ENCODE assay signal across 33 cellular contexts in genomic region chr5:2172471-2172870, GRCh38.
"Had no signal": no experiment of that assay in that cellular context is flagged by ENCODE, and none has a peak within 500 bp of the region (broad histone marks: within the 10 kb centered on the region; RNA-seq: fewer than 3 reads in every experiment).

No MANE protein-coding gene starts in this region.

- H3K27ac ChIP-seq: Peyer's patch, VCaP had no signal

- H3K27me3 Mint-ChIP-seq: activated CD4-positive, alpha-beta memory T cell treated with anti-CD3 and anti-CD28 coated beads, Interleukin-2, amount 10 ng/mL, durations not matched to agents 7 days and 5 days; activated CD8-positive, alpha-beta memory T cell treated with anti-CD3 and anti-CD28 coated beads, Interleukin-2, amount 10 ng/mL, durations not matched to agents 7 days and 5 days had no signal

- H3K9me3 Mint-ChIP-seq: activated B cell treated with CpG ODN at 0.5 μM for 24 hours; activated CD4-positive, alpha-beta memory T cell treated with anti-CD3 and anti-CD28 coated beads, Interleukin-2, amount 10 ng/mL, durations not matched to agents 7 days and 5 days; activated naive CD4-positive, alpha-beta T cell treated with anti-CD3 and anti-CD28 coated beads, Interleukin-2, amount 10 ng/mL, durations not matched to agents 7 days and 5 days; activated naive CD8-positive, alpha-beta T cell treated with anti-CD3 and anti-CD28 coated beads, Interleukin-2, amount 50 U/mL, for 24 hours; brain had no signal

- H3K9me3 ChIP-seq: MG63, Peyer's patch had no signal

- H3K4me3 ChIP-seq: MG63, Peyer's patch had no signal

- H3K27me3 ChIP-seq: Peyer's patch had no signal

- H3K36me3 ChIP-seq: MG63, Peyer's patch had no signal

- ATAC-seq: activated CD8-positive, alpha-beta memory T cell treated with anti-CD3 and anti-CD28 coated beads, Interleukin-2, amount 10 ng/mL, durations not matched to agents 7 days and 5 days; activated naive CD8-positive, alpha-beta T cell treated with anti-CD3 and anti-CD28 coated beads, Interleukin-2, amount 50 U/mL, for 24 hours; PC-3 had no signal

- FAIRE-seq: bronchial epithelial cell had no signal

- H3K27ac Mint-ChIP-seq: activated B cell treated with CpG ODN at 0.5 μM for 24 hours; activated CD4-positive, alpha-beta memory T cell treated with anti-CD3 and anti-CD28 coated beads, Interleukin-2, amount 10 ng/mL, durations not matched to agents 7 days and 5 days; activated CD8-positive, alpha-beta memory T cell treated with anti-CD3 and anti-CD28 coated beads, Interleukin-2, amount 10 ng/mL, durations not matched to agents 7 days and 5 days; activated naive CD4-positive, alpha-beta T cell treated with anti-CD3 and anti-CD28 coated beads, Interleukin-2, amount 10 ng/mL, durations not matched to agents 7 days and 5 days; activated naive CD8-positive, alpha-beta T cell; activated naive CD8-positive, alpha-beta T cell treated with anti-CD3 and anti-CD28 coated beads, Interleukin-2, amount 50 U/mL, for 24 hours had no signal

- H3K36me3 Mint-ChIP-seq: activated CD8-positive, alpha-beta memory T cell treated with anti-CD3 and anti-CD28 coated beads, Interleukin-2, amount 10 ng/mL, durations not matched to agents 7 days and 5 days; activated naive CD4-positive, alpha-beta T cell treated with anti-CD3 and anti-CD28 coated beads, Interleukin-2, amount 10 ng/mL, durations not matched to agents 7 days and 5 days; activated naive CD8-positive, alpha-beta T cell; brain had no signal

- H3K4me3 Mint-ChIP-seq: activated B cell treated with CpG ODN at 0.5 μM for 24 hours; activated CD4-positive, alpha-beta memory T cell treated with anti-CD3 and anti-CD28 coated beads, Interleukin-2, amount 10 ng/mL, durations not matched to agents 7 days and 5 days; activated CD8-positive, alpha-beta memory T cell treated with anti-CD3 and anti-CD28 coated beads, Interleukin-2, amount 10 ng/mL, durations not matched to agents 7 days and 5 days; activated naive CD4-positive, alpha-beta T cell treated with anti-CD3 and anti-CD28 coated beads, Interleukin-2, amount 10 ng/mL, durations not matched to agents 7 days and 5 days; activated naive CD8-positive, alpha-beta T cell; activated naive CD8-positive, alpha-beta T cell treated with anti-CD3 and anti-CD28 coated beads, Interleukin-2, amount 50 U/mL, for 24 hours had no signal

- H3K4me1 ChIP-seq: Peyer's patch had no signal

- DNase-seq: activated B cell treated with CpG ODN at 0.5 μM for 24 hours; activated CD4-positive, alpha-beta memory T cell treated with anti-CD3 and anti-CD28 coated beads, Interleukin-2, amount 10 ng/mL, durations not matched to agents 7 days and 5 days; activated CD4-positive, alpha-beta T cell treated with anti-CD3 and anti-CD28 coated beads for 4 hours; activated CD4-positive, CD25-positive, alpha-beta regulatory T cell treated with anti-CD3 and anti-CD28 coated beads, Interleukin-2, amount 50 U/mL, for 72 hours; activated CD8-positive, alpha-beta memory T cell treated with anti-CD3 and anti-CD28 coated beads for 24 hours; activated CD8-positive, alpha-beta memory T cell treated with anti-CD3 and anti-CD28 coated beads, Interleukin-2, amount 10 ng/mL, durations not matched to agents 7 days and 5 days; activated CD8-positive, alpha-beta memory T cell treated with anti-CD3 and anti-CD28 coated beads, Interleukin-2, amount 50 U/mL, for 48 hours; activated effector memory CD4-positive, alpha-beta T cell treated with Interleukin-2 at 50 U/mL for 16 hours; activated naive CD4-positive, alpha-beta T cell treated with anti-CD3 and anti-CD28 coated beads, Interleukin-2, amount 10 ng/mL, durations not matched to agents 7 days and 5 days; activated naive CD8-positive, alpha-beta T cell treated with anti-CD3 and anti-CD28 coated beads, Interleukin-2, amount 50 U/mL, for 24 hours; activated T-cell treated with anti-CD3 and anti-CD28 coated beads, Interleukin-2, amount 50 U/mL, for 48 hours; anterior cingulate cortex; central memory CD4-positive, alpha-beta T cell; Kasumi-1; KBM-7; MG63; NCI-H1436; NCI-H1694; NCI-H1930; NCI-H2081 treated with DMSO at 0.1 percent for 48 hours; NCI-H69; NK-92 treated with Interleukin-12 subunit alpha and Interleukin-12 subunit beta, amount 100 ng/mL, for 24 hours; PC-3; RPMI8226; SW 1271; T-helper 1 cell; T-helper 2 cell; T-helper 9 cell had no signal

- H3K4me1 Mint-ChIP-seq: activated B cell treated with CpG ODN at 0.5 μM for 24 hours; activated CD4-positive, alpha-beta memory T cell treated with anti-CD3 and anti-CD28 coated beads, Interleukin-2, amount 10 ng/mL, durations not matched to agents 7 days and 5 days; activated CD8-positive, alpha-beta memory T cell treated with anti-CD3 and anti-CD28 coated beads, Interleukin-2, amount 10 ng/mL, durations not matched to agents 7 days and 5 days; activated naive CD4-positive, alpha-beta T cell treated with anti-CD3 and anti-CD28 coated beads, Interleukin-2, amount 10 ng/mL, durations not matched to agents 7 days and 5 days; activated naive CD8-positive, alpha-beta T cell treated with anti-CD3 and anti-CD28 coated beads, Interleukin-2, amount 50 U/mL, for 24 hours had no signal
